In the genomic region with DNA sequence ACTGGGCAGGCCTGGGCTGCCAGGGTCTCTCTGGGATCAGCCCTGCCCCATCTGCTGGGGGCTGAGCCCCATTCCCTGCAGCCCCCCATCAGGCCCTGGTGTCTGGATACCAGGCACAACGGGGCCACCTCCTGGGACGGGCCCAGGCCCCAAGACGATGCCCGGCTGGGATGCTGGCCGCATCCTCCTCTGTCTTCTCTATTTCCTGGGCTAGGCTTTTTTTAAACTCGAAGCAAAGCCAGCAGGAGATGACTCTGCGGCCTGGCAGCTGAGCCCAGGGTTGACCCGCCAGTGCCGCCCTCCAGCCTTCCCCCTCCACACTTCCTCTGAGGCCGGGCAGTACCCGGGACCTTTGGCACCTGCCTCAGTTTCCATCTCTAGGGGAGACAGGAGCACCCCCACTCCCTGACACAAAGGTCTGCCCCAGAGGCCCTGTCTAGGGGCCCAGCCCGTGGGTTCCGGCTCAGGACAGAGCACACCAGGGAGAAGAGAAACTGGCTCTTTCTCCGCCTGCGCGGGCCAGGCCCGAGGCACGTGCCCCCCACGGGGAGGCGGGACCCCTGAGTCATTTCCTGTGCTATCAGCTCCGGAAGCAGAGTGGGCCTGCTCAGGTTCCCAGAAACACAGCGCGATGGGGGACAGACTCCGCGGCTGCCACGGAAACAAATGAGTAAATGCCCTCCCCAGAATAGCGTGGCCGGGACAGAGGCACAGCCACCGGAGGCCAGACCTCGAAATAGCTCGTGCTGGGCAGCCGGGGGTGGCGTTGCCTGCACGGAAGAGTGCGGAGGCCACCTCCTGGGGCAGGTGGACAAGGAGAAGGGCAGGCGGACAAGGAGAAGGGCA, we compare ENCODE assay signal across 8 cellular contexts.
A peak's percentile ranks its signal among the peaks of the same experiment; 100 is the strongest.
DNase-seq lines count a peak whose midpoint lies in the region; ATAC-seq, FAIRE-seq and TF ChIP-seq lines count a peak whose summit lies in the region.

No MANE protein-coding gene starts in this region.

- H3K27ac ChIP-seq in caudate nucleus (ENCODE audit: low read depth, low read length), result peak overlapping the region; percentile 73

- FAIRE-seq in D721Med (lab: Jason Lieb, UNC), result no peak

- ATAC-seq in GM19395 (IDR thresholded peaks at IDR 0.05; ENCODE audit: unreplicated experiment) (peak; percentile 72), HG03460 (IDR thresholded peaks at IDR 0.05; ENCODE audit: unreplicated experiment) (peak; percentile 74)

- no peak for TF ChIP-seq CTCF in D721Med (IDR thresholded peaks at IDR 0.05; ENCODE audit: insufficient read depth, missing control alignments)

- peak; percentile 89 for DNase-seq in activated CD4-positive, CD25-positive, alpha-beta regulatory T cell treated with anti-CD3 and anti-CD28 coated beads, Interleukin-2, amount 50 U/mL, for 16 hours (ENCODE audit: low read depth, low spot score)
- DNase-seq in caudate nucleus (lab: John Stamatoyannopoulos, UW), result peak in 11 of 61 donors; percentile 16 to 38 (median 21)
- DNase-seq in mucosa of gallbladder (ENCODE audit: low spot score), result peak; percentile 84
- peak; percentile 96 for DNase-seq in stimulated activated CD8-positive, alpha-beta memory T cell treated with anti-CD3 and anti-CD28 coated beads, Interleukin-4, amount 100 ng/mL, for 48 hours
- no peak for DNase-seq in NCI-H526 (lab: John Stamatoyannopoulos, UW)
- DNase-seq in D721Med (ENCODE audit: insufficient read length, low spot score), result no peak

Comparison
In these comparisons a context has a peak if more than half of its experiments do, and no peak if none do; other contexts are left out.
1. DNase-seq: peak in activated CD4-positive, CD25-positive, alpha-beta regulatory T cell treated with anti-CD3 and anti-CD28 coated beads, Interleukin-2, amount 50 U/mL, for 16 hours (single experiment), mucosa of gallbladder (single experiment) and stimulated activated CD8-positive, alpha-beta memory T cell treated with anti-CD3 and anti-CD28 coated beads, Interleukin-4, amount 100 ng/mL, for 48 hours (single experiment); none in NCI-H526 (0 of 2) and D721Med (single experiment).